8 cellular contexts compared by ENCODE assay signal in the genomic region with DNA sequence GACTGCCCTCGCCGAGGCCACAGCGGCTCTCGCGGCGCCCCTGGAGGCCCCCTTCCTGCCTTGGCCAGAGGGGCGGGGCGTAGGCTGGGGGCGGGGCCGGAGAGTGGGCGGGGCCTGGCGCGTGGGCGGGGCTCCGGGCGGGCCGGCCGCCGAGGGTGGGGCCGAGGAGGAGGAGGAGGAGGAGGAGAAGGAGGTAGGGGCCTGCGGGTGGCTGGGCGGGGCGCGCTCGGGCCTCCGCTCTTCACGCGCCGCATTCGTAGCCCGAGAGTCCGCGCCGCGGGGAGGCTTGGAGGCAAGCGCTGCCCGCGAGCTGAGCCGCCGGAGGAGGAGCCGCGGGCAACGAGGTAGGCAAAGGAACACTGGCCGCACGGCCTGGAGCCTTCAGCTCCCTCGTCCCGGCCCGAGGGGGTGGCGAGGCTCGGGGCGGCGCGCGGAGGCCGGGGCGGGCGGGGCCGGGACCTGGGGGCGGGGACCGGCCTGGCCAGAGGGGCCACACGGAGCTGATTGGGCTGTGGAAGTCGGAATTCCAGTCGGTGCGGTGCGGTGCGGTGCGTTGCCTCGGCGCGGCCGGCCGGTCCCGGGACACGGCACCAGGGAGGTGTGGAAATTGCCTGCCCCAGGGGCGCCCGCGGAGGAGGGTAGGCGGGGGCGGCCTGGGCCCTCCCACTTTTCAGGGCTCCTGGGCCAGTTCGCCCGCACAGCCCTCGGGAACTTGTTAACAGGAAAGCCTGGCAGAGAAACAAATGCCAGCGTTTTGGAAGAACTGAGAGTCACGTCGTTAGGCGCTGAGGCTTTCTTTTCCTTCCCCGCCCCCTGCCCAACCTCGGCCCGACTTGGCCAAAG. TPM values are rescaled to one million over a fixed set of nuclear protein-coding genes. Genes with fewer than 3 reads are reported as not detected.
A peak's percentile ranks its signal among the peaks of the same experiment; 100 is the strongest.
DNase-seq lines count a peak whose midpoint lies in the region; ATAC-seq and TF ChIP-seq lines count a peak whose summit lies in the region.

A gene with protein sequence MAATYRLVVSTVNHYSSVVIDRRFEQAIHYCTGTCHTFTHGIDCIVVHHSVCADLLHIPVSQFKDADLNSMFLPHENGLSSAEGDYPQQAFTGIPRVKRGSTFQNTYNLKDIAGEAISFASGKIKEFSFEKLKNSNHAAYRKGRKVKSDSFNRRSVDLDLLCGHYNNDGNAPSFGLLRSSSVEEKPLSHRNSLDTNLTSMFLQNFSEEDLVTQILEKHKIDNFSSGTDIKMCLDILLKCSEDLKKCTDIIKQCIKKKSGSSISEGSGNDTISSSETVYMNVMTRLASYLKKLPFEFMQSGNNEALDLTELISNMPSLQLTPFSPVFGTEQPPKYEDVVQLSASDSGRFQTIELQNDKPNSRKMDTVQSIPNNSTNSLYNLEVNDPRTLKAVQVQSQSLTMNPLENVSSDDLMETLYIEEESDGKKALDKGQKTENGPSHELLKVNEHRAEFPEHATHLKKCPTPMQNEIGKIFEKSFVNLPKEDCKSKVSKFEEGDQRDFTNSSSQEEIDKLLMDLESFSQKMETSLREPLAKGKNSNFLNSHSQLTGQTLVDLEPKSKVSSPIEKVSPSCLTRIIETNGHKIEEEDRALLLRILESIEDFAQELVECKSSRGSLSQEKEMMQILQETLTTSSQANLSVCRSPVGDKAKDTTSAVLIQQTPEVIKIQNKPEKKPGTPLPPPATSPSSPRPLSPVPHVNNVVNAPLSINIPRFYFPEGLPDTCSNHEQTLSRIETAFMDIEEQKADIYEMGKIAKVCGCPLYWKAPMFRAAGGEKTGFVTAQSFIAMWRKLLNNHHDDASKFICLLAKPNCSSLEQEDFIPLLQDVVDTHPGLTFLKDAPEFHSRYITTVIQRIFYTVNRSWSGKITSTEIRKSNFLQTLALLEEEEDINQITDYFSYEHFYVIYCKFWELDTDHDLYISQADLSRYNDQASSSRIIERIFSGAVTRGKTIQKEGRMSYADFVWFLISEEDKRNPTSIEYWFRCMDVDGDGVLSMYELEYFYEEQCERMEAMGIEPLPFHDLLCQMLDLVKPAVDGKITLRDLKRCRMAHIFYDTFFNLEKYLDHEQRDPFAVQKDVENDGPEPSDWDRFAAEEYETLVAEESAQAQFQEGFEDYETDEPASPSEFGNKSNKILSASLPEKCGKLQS (N-terminal part only) (plus strand): TSS at position 223 of the 843 bp plus-strand sequence. CDS start 35,771 bp downstream, outside the sequence.

- H3K36me3 ChIP-seq in endocrine pancreas (ENCODE audit: control insufficient read depth, insufficient read depth, low read length) (no peaks in the 10 kb centered on the region), mesenchymal stem cell (ENCODE audit: control insufficient read depth in 1 of 2, insufficient read depth in 2 of 2, low read depth in 1 of 2, low read length in 2 of 2) (no peaks in the 10 kb centered on the region)

- H2BK120ac ChIP-seq in mesenchymal stem cell (ENCODE audit: low read depth, low read length), result peak within 1 kb of the TSS; percentile 66

- peak within 1 kb of the TSS; percentile 4 to 99 for H3K14ac ChIP-seq in mesenchymal stem cell (ENCODE audit: low read length in 2 of 2)

- peaks cover 15% of the 10 kb centered on the region for H3K4me1 ChIP-seq in endocrine pancreas (ENCODE audit: control insufficient read depth, insufficient read depth, low read length)
- peaks cover 3% of the 10 kb centered on the region for H3K4me1 ChIP-seq in mesenchymal stem cell (ENCODE audit: control insufficient read depth, insufficient read depth, low read depth, low read length)

- peak within 1 kb of the TSS; percentile 81 for H3K27ac ChIP-seq in mesenchymal stem cell (ENCODE audit: low read length, poor library complexity, severe bottlenecking)

- WGBS in mesenchymal stem cell, result under 1% methylated on average over 70 of the region's 89 CpGs

- peaks cover 11% of the 10 kb centered on the region for H3K79me1 ChIP-seq in mesenchymal stem cell (replicated peaks; ENCODE audit: low read length, poor library complexity, severe bottlenecking)

- H3K4me3 ChIP-seq in AG09309 (ENCODE audit: control insufficient read depth, low read depth, low read length), result peak within 1 kb of the TSS; percentile 78
- peak within 1 kb of the TSS; percentile 90 for H3K4me3 ChIP-seq in endocrine pancreas (ENCODE audit: control insufficient read depth, insufficient read depth, low read length)
- H3K4me3 ChIP-seq in mesenchymal stem cell (ENCODE audit: insufficient read depth in 1 of 2, low read depth in 1 of 2, low read length in 2 of 2), result peak within 1 kb of the TSS; percentile 86 to 87

- H3K4me2 ChIP-seq in mesenchymal stem cell (ENCODE audit: low read length, poor library complexity, severe bottlenecking), result peak within 1 kb of the TSS; percentile 84

- no peak within 1 kb of the TSS for H2AK5ac ChIP-seq in mesenchymal stem cell (ENCODE audit: low read length, severe bottlenecking)

- H2BK5ac ChIP-seq in mesenchymal stem cell (ENCODE audit: low read depth, low read length, poor library complexity, severe bottlenecking), result peak within 1 kb of the TSS; percentile 76

- DNase-seq in AG09309 (ENCODE audit: low read depth) (peak; percentile 28), NCI-H82 (lab: John Stamatoyannopoulos, UW) (peak; percentile 89), mesenchymal stem cell (peak; percentile 87)
- DNase-seq in activated CD8-positive, alpha-beta memory T cell treated with anti-CD3 and anti-CD28 coated beads, Interleukin-2, amount 50 U/mL, for 4 hours, result peak; percentile 61
- DNase-seq in stimulated activated CD4-positive, alpha-beta T cell treated with anti-CD3 and anti-CD28 coated beads, TNF-alpha, amount 100 ng/mL, for 48 hours (ENCODE audit: low read depth in 3 of 3), result peak; percentile 41 to 56 (median 48)

- no peaks in the 10 kb centered on the region for H3K27me3 ChIP-seq in endocrine pancreas (ENCODE audit: control insufficient read depth, insufficient read depth, low read length)
- no peaks in the 10 kb centered on the region for H3K27me3 ChIP-seq in mesenchymal stem cell (ENCODE audit: control insufficient read depth in 1 of 2, insufficient read depth in 1 of 2, low read length in 2 of 2)

- H3K9me3 ChIP-seq in endocrine pancreas (ENCODE audit: control insufficient read depth, low read length) (no peaks in the 10 kb centered on the region), mesenchymal stem cell (ENCODE audit: control insufficient read depth, low read length) (no peaks in the 10 kb centered on the region)

- H2BK12ac ChIP-seq in mesenchymal stem cell (ENCODE audit: low read length in 2 of 2), result peak within 1 kb of the TSS in 1 of 2 experiments; percentile 90

- H4K8ac ChIP-seq in mesenchymal stem cell (ENCODE audit: low read length), result peak within 1 kb of the TSS; percentile 96

- H3K4ac ChIP-seq in mesenchymal stem cell (ENCODE audit: low read depth in 1 of 2, low read length in 2 of 2), result peak within 1 kb of the TSS in 1 of 2 experiments; percentile 94

- peak within 1 kb of the TSS; percentile 94 for H2AFZ ChIP-seq in mesenchymal stem cell (ENCODE audit: low read depth, low read length)

- no peak for TF ChIP-seq CTCF in AG09309 (IDR thresholded peaks at IDR 0.05; ENCODE audit: control insufficient read depth, insufficient read depth, low read depth, low read length, missing control alignments)

- H4K91ac ChIP-seq in mesenchymal stem cell (ENCODE audit: low read length), result peak within 1 kb of the TSS; percentile 89

- peak; percentile 85 for ATAC-seq in GM19324 (IDR thresholded peaks at IDR 0.05; ENCODE audit: low FRiP score, unreplicated experiment)
- ATAC-seq in HG03442 (IDR thresholded peaks at IDR 0.05; ENCODE audit: unreplicated experiment), result peak; percentile 83

- H3K23ac ChIP-seq in mesenchymal stem cell (ENCODE audit: low read length in 2 of 2), result peak within 1 kb of the TSS in 1 of 2 experiments; percentile 89

- H3K18ac ChIP-seq in mesenchymal stem cell (ENCODE audit: low read depth in 1 of 2, low read length in 2 of 2), result peak within 1 kb of the TSS; percentile 98 to 99

- H2BK15ac ChIP-seq in mesenchymal stem cell (ENCODE audit: low read depth, poor library complexity, severe bottlenecking), result peak within 1 kb of the TSS; percentile 99

- H3K9ac ChIP-seq in endocrine pancreas (ENCODE audit: control insufficient read depth, insufficient read depth, low read length), result peak within 1 kb of the TSS; percentile 90
- peak within 1 kb of the TSS; percentile 92 for H3K9ac ChIP-seq in mesenchymal stem cell (ENCODE audit: low read length)

RNA-seq across cellular contexts. Expression of the gene that starts here (rescaled TPM):
- 6.6 TPM for polyA plus RNA-seq in mesenchymal stem cell (2013, experiment 1 of 2)
- polyA plus RNA-seq in mesenchymal stem cell (2013, experiment 2 of 2), result 6.2 TPM

Comparison
In these comparisons a context has a peak if more than half of its experiments do, and no peak if none do; other contexts are left out.
1. Peak in every context shown above with its lines: DNase-seq, ATAC-seq, H3K4me3 ChIP-seq and H3K27ac ChIP-seq.
2. DNase-seq: peak in every context shown above with its lines; median percentile 89 in NCI-H82; 87 in mesenchymal stem cell; 61 in activated CD8-positive, alpha-beta memory T cell treated with anti-CD3 and anti-CD28 coated beads, Interleukin-2, amount 50 U/mL, for 4 hours; 48 in stimulated activated CD4-positive, alpha-beta T cell treated with anti-CD3 and anti-CD28 coated beads, TNF-alpha, amount 100 ng/mL, for 48 hours; 28 in AG09309.